8 cellular contexts compared by ENCODE assay signal in the genomic region with DNA sequence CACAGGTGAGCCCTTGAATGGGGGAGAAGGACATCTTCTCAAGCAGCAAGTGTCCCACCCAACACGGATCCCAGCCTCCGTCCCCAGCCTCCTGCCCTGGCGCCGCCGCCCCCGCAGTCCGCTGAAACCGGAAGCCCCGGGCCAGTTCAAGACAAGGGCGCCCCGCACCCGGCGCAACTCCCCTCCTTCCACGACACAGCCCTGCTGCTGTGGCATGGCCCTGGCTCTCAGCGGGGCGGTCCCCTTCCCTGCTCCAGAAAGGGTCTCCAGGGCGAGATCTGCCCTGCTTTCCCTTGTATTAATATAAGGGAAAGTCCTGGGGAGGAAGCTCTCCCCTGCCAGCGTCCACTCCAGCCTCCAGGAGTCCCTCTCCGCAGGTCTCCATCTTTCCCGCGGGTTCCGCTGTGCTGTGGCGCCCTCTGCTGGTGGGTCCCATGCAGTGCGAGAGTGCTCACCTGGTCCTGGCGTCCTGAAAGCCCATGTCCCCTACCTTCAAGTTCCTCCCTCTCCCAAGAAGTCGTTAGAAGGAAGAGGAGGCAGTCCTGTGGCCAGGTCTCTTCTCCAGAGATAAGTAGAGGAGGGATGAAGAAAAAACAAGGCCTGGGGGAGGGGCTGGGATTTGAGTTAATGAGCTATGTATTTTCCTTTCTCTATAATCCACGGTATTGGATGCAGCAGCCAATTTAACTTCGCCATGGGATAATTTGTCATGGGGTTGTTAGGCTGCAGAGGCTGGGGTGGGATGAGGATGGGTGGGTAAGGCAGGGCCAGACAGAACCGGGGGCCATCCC.
DNase-seq lines count a peak whose midpoint lies in the region; ATAC-seq and TF ChIP-seq lines count a peak whose summit lies in the region.

No MANE protein-coding gene starts in this region.

- peak; percentile 27 for DNase-seq in NCI-H2171 treated with DMSO at 0.1 percent for 48 hours (lab: John Stamatoyannopoulos, UW)
- DNase-seq in NCI-H2171 (lab: John Stamatoyannopoulos, UW) = no peak
- DNase-seq in NCI-H1930 (lab: John Stamatoyannopoulos, UW) = peak; percentile 83 to 90
- DNase-seq in activated CD4-positive, alpha-beta T cell treated with anti-CD3 and anti-CD28 coated beads, Interleukin-2, amount 50 U/mL, for 1 hour = peak; percentile 37
- DNase-seq in endothelial cell (ENCODE audit: low spot score) = peak; percentile 93
- DNase-seq in osteoblast (ENCODE audit: insufficient read length, low spot score, missing footprints) = peak; percentile 75

- no peak overlapping the region for H3K4me2 ChIP-seq in osteoblast (ENCODE audit: insufficient read depth, low read length)

- no peaks in the 10 kb centered on the region for H3K36me3 Mint-ChIP-seq in endothelial cell (ENCODE audit: low read depth, unreplicated experiment)

- H3K4me3 Mint-ChIP-seq in endothelial cell (ENCODE audit: unreplicated experiment) = no peak overlapping the region

- no peak overlapping the region for H3K27ac ChIP-seq in osteoblast (ENCODE audit: low read depth, low read length)

- no peak overlapping the region for H3K27ac Mint-ChIP-seq in endothelial cell (ENCODE audit: unreplicated experiment)

- no peaks in the 10 kb centered on the region for H3K79me2 ChIP-seq in osteoblast (ENCODE audit: insufficient read depth, low read length)

- peaks cover 6% of the 10 kb centered on the region for H3K27me3 Mint-ChIP-seq in endothelial cell (ENCODE audit: unreplicated experiment)

- no peaks in the 10 kb centered on the region for H4K20me1 ChIP-seq in osteoblast (ENCODE audit: insufficient read depth, low read length)

- no peaks in the 10 kb centered on the region for H3K4me1 Mint-ChIP-seq in endothelial cell (ENCODE audit: unreplicated experiment)

- H3K9me3 ChIP-seq in osteoblast (ENCODE audit: low read depth, low read length) = no peaks in the 10 kb centered on the region

- ATAC-seq in HG03139 (IDR thresholded peaks at IDR 0.05; ENCODE audit: unreplicated experiment) (no peak), HG03520 (IDR thresholded peaks at IDR 0.05; ENCODE audit: unreplicated experiment) (no peak)

- no peaks in the 10 kb centered on the region for H3K4me1 ChIP-seq in osteoblast (ENCODE audit: insufficient read depth, low read length)

- no peak overlapping the region for H3K4me3 ChIP-seq in osteoblast (ENCODE audit: insufficient read depth, low read length)

- TF ChIP-seq CTCF in endothelial cell (IDR thresholded peaks at IDR 0.05; ENCODE audit: unreplicated experiment) = peak; percentile 95
- peak; percentile 78 for TF ChIP-seq CTCF in osteoblast (IDR thresholded peaks at IDR 0.05; ENCODE audit: extremely low read depth, low read depth, low read length)

- H3K36me3 ChIP-seq in osteoblast (ENCODE audit: insufficient read depth, low read length) = no peaks in the 10 kb centered on the region

- H3K27me3 ChIP-seq in osteoblast (ENCODE audit: insufficient read depth, low read length) = no peaks in the 10 kb centered on the region

- no peaks in the 10 kb centered on the region for H3K9me3 Mint-ChIP-seq in endothelial cell (ENCODE audit: unreplicated experiment)

- no peak overlapping the region for H2AFZ ChIP-seq in osteoblast (ENCODE audit: low read length)
